Comparison of ENCODE assay signal across 16 cellular contexts in genomic region chr7:94452257-94452656, GRCh38. TPM values are rescaled to one million over a fixed set of nuclear protein-coding genes. Genes with fewer than 3 reads are reported as not detected.
A peak's percentile ranks its signal among the peaks of the same experiment; 100 is the strongest.
DNase-seq lines count a peak whose midpoint lies in the region; ATAC-seq and TF ChIP-seq lines count a peak whose summit lies in the region.
"Had no signal": no experiment of that assay in that cellular context is flagged by ENCODE, and none has a peak within 500 bp of the region (broad histone marks: within the 10 kb centered on the region; RNA-seq: fewer than 3 reads in every experiment).

No MANE protein-coding gene starts in this region.

- H3K9me3 Mint-ChIP-seq in WTC11: no peaks in the 10 kb centered on the region
- no peaks in the 10 kb centered on the region for H3K9me3 Mint-ChIP-seq in progenitor cell of endocrine pancreas (ENCODE audit: low read depth)

- H3K4me1 ChIP-seq in uterus: no peaks in the 10 kb centered on the region
- H3K4me1 ChIP-seq: testis had no signal

- intact Hi-C loops in uterus (cut with DNase I; ENCODE audit: low total_unique reads): no loop called here

- H3K4me1 Mint-ChIP-seq in WTC11: peaks cover 3% of the 10 kb centered on the region; the same call in 1 of the 2 replicates
- H3K4me1 Mint-ChIP-seq in progenitor cell of endocrine pancreas (ENCODE audit: low read depth): peaks cover 14% of the 10 kb centered on the region

- TF ChIP-seq CTCF in WTC11 (IDR thresholded peaks at IDR 0.05): no peak
- no peak for TF ChIP-seq CTCF in progenitor cell of endocrine pancreas (IDR thresholded peaks at IDR 0.05; ENCODE audit: unreplicated experiment)
- TF ChIP-seq CTCF in uterus (IDR thresholded peaks at IDR 0.05): no peak

- CTCF ChIA-PET in WTC11 (lab: Charles Lee): no interaction called here

- ATAC-seq in WTC11 (peak; percentile 26; the same call in 1 of the 2 replicates), GM21390 (IDR thresholded peaks at IDR 0.05; ENCODE audit: unreplicated experiment) (no peak), HG03460 (IDR thresholded peaks at IDR 0.05; ENCODE audit: unreplicated experiment) (no peak)

- H3K27me3 ChIP-seq in uterus: no peaks in the 10 kb centered on the region
- H3K27me3 ChIP-seq: testis had no signal

- H3K27me3 Mint-ChIP-seq in WTC11 (ENCODE audit: low read depth) (no peaks in the 10 kb centered on the region), progenitor cell of endocrine pancreas (no peaks in the 10 kb centered on the region)

- H3K4me3 Mint-ChIP-seq in WTC11 (no peak overlapping the region), progenitor cell of endocrine pancreas (ENCODE audit: low read depth) (no peak overlapping the region)
- H3K4me3 Mint-ChIP-seq: CD14-positive monocyte had no signal

- peaks cover 0 to 2% of the 10 kb centered on the region in 2 donors for H3K36me3 ChIP-seq in uterus

- H3K9me3 ChIP-seq in uterus: no peaks in the 10 kb centered on the region
- H3K9me3 ChIP-seq: testis had no signal

- H3K27ac ChIP-seq in uterus: no peak overlapping the region
- H3K27ac ChIP-seq: KMS-11, skin epidermis, testis had no signal

- no peak for TF ChIP-seq POLR2A in uterus (IDR thresholded peaks at IDR 0.05)

- DNase-seq in NCI-H1092 treated with DMSO at 0.1 percent for 48 hours (lab: John Stamatoyannopoulos, UW): peak; percentile 99
- peak; percentile 94 for DNase-seq in NCI-H2171 treated with DMSO at 0.1 percent for 48 hours (lab: John Stamatoyannopoulos, UW)
- no peak for DNase-seq in WTC11 (ENCODE audit: low spot score)
- no peak for DNase-seq in progenitor cell of endocrine pancreas (ENCODE audit: low spot score, unreplicated experiment)
- no peak for DNase-seq in uterus
- DNase-seq in SKM-1 treated with dmso at 0.1 percent for 144 hours (lab: John Stamatoyannopoulos, UW; ENCODE audit: unreplicated experiment): no peak
- DNase-seq: effector CD4-positive, alpha-beta T cell; islet precursor cell; T-helper 1 cell; testis had no signal

- H3K27ac Mint-ChIP-seq in WTC11 (no peak overlapping the region), progenitor cell of endocrine pancreas (peak overlapping the region; percentile 75)
- H3K27ac Mint-ChIP-seq: CD14-positive monocyte had no signal

- 0 out of 2 replicates have a peak, but pooled peaks cover 2% of the 10 kb centered on the region for H3K36me3 Mint-ChIP-seq in WTC11
- no peaks in the 10 kb centered on the region for H3K36me3 Mint-ChIP-seq in progenitor cell of endocrine pancreas (ENCODE audit: insufficient read depth)
- H3K36me3 Mint-ChIP-seq: CD14-positive monocyte had no signal

- H3K4me3 ChIP-seq in uterus: no peak overlapping the region
- H3K4me3 ChIP-seq: skin epidermis, testis had no signal

- POLR2A ChIA-PET in WTC11 (lab: Charles Lee): interaction anchor here (0.6 kb wide), 1 partner anchor 134 kb away, joined by 7 read pairs; no protein-coding TSS in a partner anchor

TF ChIP-seq in WTC11, 78 proteins besides CTCF, POLR2A, EP300 and RAD21:
- TF ChIP-seq NR1H2 (CRISPR knock-in tag; IDR thresholded peaks at IDR 0.05) (no peak), NR3C1 (CRISPR knock-in tag; conservative IDR thresholded peaks at IDR 0.05; ENCODE audit: low read depth) (no peak), ZNF671 (CRISPR knock-in tag; IDR thresholded peaks at IDR 0.05) (no peak), TP53 (CRISPR knock-in tag; IDR thresholded peaks at IDR 0.05) (no peak), ZNF317 (CRISPR knock-in tag; IDR thresholded peaks at IDR 0.05; ENCODE audit: borderline replicate concordance, low read depth) (no peak), SMAD4 (CRISPR knock-in tag; IDR thresholded peaks at IDR 0.05) (no peak), ZNF416 (CRISPR knock-in tag; IDR thresholded peaks at IDR 0.05) (no peak)

RNA-seq across cellular contexts. Expression of gene CASD1, which starts 57.4 kb away (rescaled TPM):
- total RNA-seq in WTC11 (2021) (19.5 to 24.0 TPM (median 22.1 TPM) in 3 replicates), progenitor cell of endocrine pancreas (46.5 and 51.7 TPM in 2 replicates), uterus (10 to 100 TPM in 3 of 4 donors, 1 to 10 TPM in 1; 8.5 to 72.6 (median 25.0) TPM)

RNA-seq across cellular contexts. Expression of gene COL1A2, which starts 57.6 kb away (rescaled TPM):
- total RNA-seq in WTC11 (2021) (81.2 to 96.6 TPM (median 88.1 TPM) in 3 replicates), progenitor cell of endocrine pancreas (14.8 and 26.2 TPM in 2 replicates), uterus (over 10,000 TPM in 1 of 4 donors, 100 to 1,000 TPM in 2, 10 to 100 TPM in 1; 59.1 to 10,885 (median 259) TPM)
- total RNA-seq: OCI-LY7 had no signal

Comparison
In these comparisons a context has a peak if more than half of its experiments do, and no peak if none do; other contexts are left out.
1. DNase-seq: peak in NCI-H1092 treated with DMSO at 0.1 percent for 48 hours (single experiment) and NCI-H2171 treated with DMSO at 0.1 percent for 48 hours (single experiment); none in WTC11 (single experiment), progenitor cell of endocrine pancreas (single experiment), uterus (0 of 2) and SKM-1 treated with dmso at 0.1 percent for 144 hours (single experiment).